Comparison of ENCODE assay signal across 9 cellular contexts in the genomic region with DNA sequence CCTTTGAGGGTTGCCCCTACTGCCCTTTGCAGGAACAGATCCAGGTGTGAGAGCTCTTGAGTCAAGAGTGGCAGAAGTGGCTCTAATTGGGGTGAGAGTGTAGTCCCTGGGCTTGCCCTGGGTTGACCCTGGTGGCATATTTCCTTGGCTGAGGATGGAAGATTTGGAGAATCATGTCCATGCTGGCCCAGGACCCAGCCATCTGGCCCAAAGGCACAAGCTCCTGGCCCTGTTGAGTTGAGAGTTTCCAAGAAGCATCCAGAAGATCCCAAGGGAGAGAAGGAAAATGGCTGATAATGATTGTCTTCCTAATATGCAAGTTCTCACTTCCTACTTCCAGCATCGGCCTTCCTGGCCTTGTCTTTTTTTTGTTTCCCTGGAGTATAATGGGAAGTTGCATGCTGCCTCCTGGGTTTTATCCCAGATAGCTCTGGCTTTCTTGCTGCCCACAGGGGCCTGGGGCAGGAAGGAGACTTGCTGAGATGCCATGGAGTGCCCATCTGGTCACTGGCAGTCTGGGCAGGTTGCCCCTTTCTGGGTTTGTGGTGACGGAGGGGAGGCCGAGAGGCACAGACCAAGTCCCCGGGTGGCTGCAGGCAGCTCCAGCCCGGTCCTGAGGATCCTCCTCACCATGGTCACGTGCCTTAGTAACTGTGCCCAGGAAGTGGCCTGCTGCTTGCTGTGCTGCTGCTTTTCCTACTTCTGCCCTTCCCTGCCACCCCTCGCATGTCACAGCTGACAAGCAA. TPM values are rescaled to one million over a fixed set of nuclear protein-coding genes. Genes with fewer than 3 reads are reported as not detected.
DNase-seq lines count a peak whose midpoint lies in the region.
"Had no signal": no experiment of that assay in that cellular context is flagged by ENCODE, and none has a peak within 500 bp of the region (broad histone marks: within the 10 kb centered on the region; RNA-seq: fewer than 3 reads in every experiment).

No MANE protein-coding gene starts in this region.

- intact Hi-C loops in activated T-helper 2 cell treated with anti-CD3 and anti-CD28 coated beads, Interferon-gamma antibody, Interleukin-2, Interleukin-4, amounts not matched to agents 10 μg/mL and 5 μg/mL and 100 μg/mL, durations not matched to agents 14 hours and 24 hours and 36 hours (cut with micrococcal nuclease): loop anchor here (2.0 kb wide), 1 partner anchor 15 kb away; no protein-coding TSS in a partner anchor

- H3K4me3 ChIP-seq in stomach smooth muscle (ENCODE audit: low read length in 2 of 2): peak overlapping the region in 1 of 2 donors; percentile 47
- H3K4me3 ChIP-seq: A549 had no signal

- peak overlapping the region; percentile 76 for H3K27ac ChIP-seq in stomach smooth muscle (ENCODE audit: low read length)

- H3K27ac Mint-ChIP-seq in activated T-helper 2 cell treated with anti-CD3 and anti-CD28 coated beads, Interferon-gamma antibody, Interleukin-2, Interleukin-4, amounts not matched to agents 10 μg/mL and 5 μg/mL and 100 μg/mL, durations not matched to agents 14 hours and 24 hours and 36 hours: peak overlapping the region; percentile 64

- DNase-seq in NCI-H1694 treated with DMSO at 0.1 percent for 48 hours (lab: John Stamatoyannopoulos, UW): peak; percentile 79
- no peak for DNase-seq in NCI-H1694 (lab: John Stamatoyannopoulos, UW)
- DNase-seq in activated T-helper 2 cell treated with anti-CD3 and anti-CD28 coated beads, Interferon-gamma antibody, Interleukin-2, Interleukin-4, amounts not matched to agents 10 μg/mL and 5 μg/mL and 100 μg/mL, durations not matched to agents 14 hours and 24 hours and 36 hours (ENCODE audit: low spot score): no peak
- peak in 28 of 51 donors; percentile 17 to 67 (median 42) for DNase-seq in hypothalamus (lab: John Stamatoyannopoulos, UW)
- DNase-seq in SKM-1 treated with dmso at 0.1 percent for 144 hours (lab: John Stamatoyannopoulos, UW; ENCODE audit: unreplicated experiment): no peak
- DNase-seq in NCI-H1436 (lab: John Stamatoyannopoulos, UW): no peak
- no peak for DNase-seq in activated gamma-delta T cell (lab: John Stamatoyannopoulos, UW)

- H3K4me1 ChIP-seq in stomach smooth muscle (ENCODE audit: control insufficient read depth, insufficient read depth, low read length): peaks cover 39% of the 10 kb centered on the region

- H3K27me3 Mint-ChIP-seq in activated T-helper 2 cell treated with anti-CD3 and anti-CD28 coated beads, Interferon-gamma antibody, Interleukin-2, Interleukin-4, amounts not matched to agents 10 μg/mL and 5 μg/mL and 100 μg/mL, durations not matched to agents 14 hours and 24 hours and 36 hours (ENCODE audit: low read depth): no peaks in the 10 kb centered on the region

- no peaks in the 10 kb centered on the region for H3K9me3 ChIP-seq in stomach smooth muscle (ENCODE audit: control insufficient read depth in 2 of 2, low read length in 2 of 2)
- H3K9me3 ChIP-seq: A549 had no signal

- no peaks in the 10 kb centered on the region for H3K9me3 Mint-ChIP-seq in activated T-helper 2 cell treated with anti-CD3 and anti-CD28 coated beads, Interferon-gamma antibody, Interleukin-2, Interleukin-4, amounts not matched to agents 10 μg/mL and 5 μg/mL and 100 μg/mL, durations not matched to agents 14 hours and 24 hours and 36 hours

- H3K9ac ChIP-seq in stomach smooth muscle (ENCODE audit: low read length in 2 of 2): no peak overlapping the region

- H3K36me3 ChIP-seq in stomach smooth muscle (ENCODE audit: control insufficient read depth in 2 of 2, insufficient read depth in 2 of 2, low read length in 2 of 2): peaks cover 21 to 25% of the 10 kb centered on the region in 2 donors

- H3K4me3 Mint-ChIP-seq in activated T-helper 2 cell treated with anti-CD3 and anti-CD28 coated beads, Interferon-gamma antibody, Interleukin-2, Interleukin-4, amounts not matched to agents 10 μg/mL and 5 μg/mL and 100 μg/mL, durations not matched to agents 14 hours and 24 hours and 36 hours (ENCODE audit: low read depth): no peak overlapping the region

- H3K27me3 ChIP-seq in stomach smooth muscle (ENCODE audit: control insufficient read depth in 1 of 2, insufficient read depth in 2 of 2, low read length in 2 of 2): no peaks in the 10 kb centered on the region

- H3K36me3 Mint-ChIP-seq in activated T-helper 2 cell treated with anti-CD3 and anti-CD28 coated beads, Interferon-gamma antibody, Interleukin-2, Interleukin-4, amounts not matched to agents 10 μg/mL and 5 μg/mL and 100 μg/mL, durations not matched to agents 14 hours and 24 hours and 36 hours (ENCODE audit: low read depth): peaks cover 82% of the 10 kb centered on the region

- peaks cover 59% of the 10 kb centered on the region for H3K4me1 Mint-ChIP-seq in activated T-helper 2 cell treated with anti-CD3 and anti-CD28 coated beads, Interferon-gamma antibody, Interleukin-2, Interleukin-4, amounts not matched to agents 10 μg/mL and 5 μg/mL and 100 μg/mL, durations not matched to agents 14 hours and 24 hours and 36 hours (ENCODE audit: low read depth)

RNA-seq across cellular contexts. Expression of a gene that starts 55.3 kb away (rescaled TPM):
- total RNA-seq in activated T-helper 2 cell treated with anti-CD3 and anti-CD28 coated beads, Interferon-gamma antibody, Interleukin-2, Interleukin-4, amounts not matched to agents 10 μg/mL and 5 μg/mL and 100 μg/mL, durations not matched to agents 14 hours and 24 hours and 36 hours: 316 and 358 TPM in 2 replicates

Comparison
In these comparisons a context has a peak if more than half of its experiments do, and no peak if none do; other contexts are left out.
1. DNase-seq: peak in NCI-H1694 treated with DMSO at 0.1 percent for 48 hours (single experiment) and hypothalamus (28 of 51); none in NCI-H1694 (single experiment), activated T-helper 2 cell treated with anti-CD3 and anti-CD28 coated beads, Interferon-gamma antibody, Interleukin-2, Interleukin-4, amounts not matched to agents 10 μg/mL and 5 μg/mL and 100 μg/mL, durations not matched to agents 14 hours and 24 hours and 36 hours (single experiment), SKM-1 treated with dmso at 0.1 percent for 144 hours (single experiment), NCI-H1436 (single experiment) and activated gamma-delta T cell (single experiment).